ENCODE assay signal across 8 cellular contexts in genomic region chr1:94417962-94418663, GRCh38. TPM values are rescaled to one million over a fixed set of nuclear protein-coding genes. Genes with fewer than 3 reads are reported as not detected.
DNase-seq lines count a peak whose midpoint lies in the region; ATAC-seq and TF ChIP-seq lines count a peak whose summit lies in the region.

ABCD3 (plus strand) TSS chr1:94418389; CDS start chr1:94418479, 90 bp downstream.

- peak within 1 kb of the TSS; percentile 77 to 94 (median 90) for H3K4me3 ChIP-seq in BLaER1 treated with 17β-estradiol and CSF1 and Interleukin-3, amounts not matched to agents 10 nM and 100 nM
- H3K4me3 ChIP-seq in coronary artery = peak within 1 kb of the TSS; percentile 99

- H3K27ac ChIP-seq in BLaER1 treated with 17β-estradiol and CSF1 and Interleukin-3, amounts not matched to agents 10 nM and 100 nM = peak within 1 kb of the TSS; percentile 38 to 89 (median 81); a peak in 21 of 22 replicates
- H3K27ac ChIP-seq in coronary artery = peak within 1 kb of the TSS; percentile 85 to 95

- peaks cover 17 to 45% (median 22%) of the 10 kb centered on the region in 11 experiments for H3K27me3 ChIP-seq in BLaER1 treated with 17β-estradiol and CSF1 and Interleukin-3, amounts not matched to agents 10 nM and 100 nM

- H3K9me3 ChIP-seq in BLaER1 treated with 17β-estradiol and CSF1 and Interleukin-3, amounts not matched to agents 10 nM and 100 nM (replicated peaks in 1 of 11) = no peaks in the 10 kb centered on the region

- H3K36me3 ChIP-seq in BLaER1 treated with 17β-estradiol and CSF1 and Interleukin-3, amounts not matched to agents 10 nM and 100 nM = no peaks in the 10 kb centered on the region

- H3K9ac ChIP-seq in BLaER1 treated with 17β-estradiol and CSF1 and Interleukin-3, amounts not matched to agents 10 nM and 100 nM = peak within 1 kb of the TSS; percentile 79 to 91 (median 86)

- no peak for TF ChIP-seq CTCF in coronary artery (IDR thresholded peaks at IDR 0.05)

- H3K9me3 Mint-ChIP-seq in activated CD4-positive, alpha-beta T cell treated with anti-CD3 and anti-CD28 coated beads, Interleukin-2, amount 10 ng/mL, durations not matched to agents 7 days and 5 days = no peaks in the 10 kb centered on the region

- H3K4me1 ChIP-seq in BLaER1 treated with 17β-estradiol and CSF1 and Interleukin-3, amounts not matched to agents 10 nM and 100 nM = peaks cover 21 to 34% (median 32%) of the 10 kb centered on the region in 10 experiments

- H3K36me3 Mint-ChIP-seq in activated CD4-positive, alpha-beta T cell treated with anti-CD3 and anti-CD28 coated beads, Interleukin-2, amount 10 ng/mL, durations not matched to agents 7 days and 5 days (ENCODE audit: low read depth) = peaks cover 6% of the 10 kb centered on the region

- POLR2A ChIA-PET in activated CD4-positive, alpha-beta T cell treated with anti-CD3 and anti-CD28 coated beads, Interleukin-2, amount 10 ng/mL, durations not matched to agents 7 days and 5 days (lab: Charles Lee) = interaction anchor here (0.5 kb wide), 2 partner anchors 180 to 1411 kb away, joined by 3 read pairs; no protein-coding TSS in a partner anchor

- peaks cover 28% of the 10 kb centered on the region for H3K4me1 Mint-ChIP-seq in activated CD4-positive, alpha-beta T cell treated with anti-CD3 and anti-CD28 coated beads, Interleukin-2, amount 10 ng/mL, durations not matched to agents 7 days and 5 days

- peaks cover 6 to 48% (median 41%) of the 10 kb centered on the region in 11 experiments; a peak in 16 of 22 replicates for H4K20me1 ChIP-seq in BLaER1 treated with 17β-estradiol and CSF1 and Interleukin-3, amounts not matched to agents 10 nM and 100 nM

- no peak within 1 kb of the TSS for H3K4me3 Mint-ChIP-seq in activated CD4-positive, alpha-beta T cell treated with anti-CD3 and anti-CD28 coated beads, Interleukin-2, amount 10 ng/mL, durations not matched to agents 7 days and 5 days

- peak within 1 kb of the TSS; percentile 77 to 91 (median 86) for H3K4me2 ChIP-seq in BLaER1 treated with 17β-estradiol and CSF1 and Interleukin-3, amounts not matched to agents 10 nM and 100 nM

- DNase-seq in NCI-H69 (lab: John Stamatoyannopoulos, UW) (peak; percentile 96), coronary artery (ENCODE audit: low spot score) (peak; percentile 98), left lobe of liver (ENCODE audit: low spot score) (peak; percentile 99)
- peak; percentile 96 for DNase-seq in activated CD4-positive, alpha-beta T cell treated with anti-CD3 and anti-CD28 coated beads, Interleukin-2, amount 10 ng/mL, durations not matched to agents 7 days and 5 days
- DNase-seq in stimulated activated CD4-positive, alpha-beta T cell treated with anti-CD3 and anti-CD28 coated beads, Interleukin-2, amount 100 ng/mL, for 24 hours = peak; percentile 96

- H3K27me3 Mint-ChIP-seq in activated CD4-positive, alpha-beta T cell treated with anti-CD3 and anti-CD28 coated beads, Interleukin-2, amount 10 ng/mL, durations not matched to agents 7 days and 5 days = peaks cover 10% of the 10 kb centered on the region

- ATAC-seq in GM19351 (IDR thresholded peaks at IDR 0.05; ENCODE audit: unreplicated experiment) (peak; percentile 93), HG03520 (IDR thresholded peaks at IDR 0.05; ENCODE audit: unreplicated experiment) (peak; percentile 94), left lobe of liver (peak; percentile 90)

- CTCF ChIA-PET in activated CD4-positive, alpha-beta T cell treated with anti-CD3 and anti-CD28 coated beads, Interleukin-2, amount 10 ng/mL, durations not matched to agents 7 days and 5 days (lab: Charles Lee) = no interaction called here

- peak within 1 kb of the TSS; percentile 84 for H3K27ac Mint-ChIP-seq in activated CD4-positive, alpha-beta T cell treated with anti-CD3 and anti-CD28 coated beads, Interleukin-2, amount 10 ng/mL, durations not matched to agents 7 days and 5 days

RNA-seq across cellular contexts. Expression of gene ABCD3, which starts in this region (rescaled TPM):
- 10 to 100 TPM; 28.0 to 31.5 TPM for total RNA-seq in activated CD4-positive, alpha-beta T cell treated with anti-CD3 and anti-CD28 coated beads, Interleukin-2, amount 10 ng/mL, durations not matched to agents 7 days and 5 days
- total RNA-seq in left lobe of liver = 60.8 TPM

Comparison
In these comparisons a context has a peak if more than half of its experiments do, and no peak if none do; other contexts are left out.
1. Peak in every context shown above with its lines: DNase-seq, ATAC-seq, H3K4me3 ChIP-seq and H3K27ac ChIP-seq.